In the genomic region with DNA sequence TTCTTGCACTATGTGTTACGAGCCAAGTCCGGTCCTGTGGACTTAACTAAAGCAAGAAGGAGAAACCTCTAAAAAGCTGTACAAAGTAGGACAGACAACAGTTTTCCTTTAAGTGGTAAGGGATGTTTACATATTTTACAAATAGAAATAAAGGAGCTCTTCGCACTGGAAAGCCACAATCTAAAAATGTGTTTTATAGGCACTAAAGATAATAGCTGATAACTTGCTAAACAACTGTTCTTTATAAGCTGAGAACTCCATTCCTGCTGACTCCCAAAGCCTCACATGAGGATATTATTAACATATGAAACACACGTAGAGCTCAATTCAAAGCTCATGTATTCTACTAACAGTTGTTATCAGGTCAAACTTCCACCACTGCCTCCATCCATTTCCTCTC, we compare ENCODE assay signal across 26 cellular contexts.
"Had no signal": no experiment of that assay in that cellular context is flagged by ENCODE, and none has a peak within 500 bp of the region (broad histone marks: within the 10 kb centered on the region; RNA-seq: fewer than 3 reads in every experiment).

No MANE protein-coding gene starts in this region.

- H2AFZ ChIP-seq: neural progenitor cell, parathyroid adenoma had no signal

- H3K27ac ChIP-seq: coronary artery, gastrocnemius medialis, neural progenitor cell, parathyroid adenoma, right lobe of liver, suprapubic skin, transverse colon, upper lobe of right lung, uterus had no signal

- H3K9ac ChIP-seq: neural progenitor cell, parathyroid adenoma had no signal

- ATAC-seq: gastrocnemius medialis; left lobe of liver; naive thymus-derived CD4-positive, alpha-beta T cell; right lobe of liver; stimulated activated naive CD8-positive, alpha-beta T cell treated with anti-CD3 and anti-CD28 coated beads, Interleukin-15, amount 100 ng/mL, for 72 hours; upper lobe of right lung had no signal

- H3K27me3 ChIP-seq: gastrocnemius medialis, neural progenitor cell, right lobe of liver, suprapubic skin, transverse colon, upper lobe of right lung, uterus had no signal

- DNase-seq: dermis blood vessel endothelial cell; effector memory CD4-positive, alpha-beta T cell; foreskin fibroblast; gastrocnemius medialis; head of caudate nucleus; mesendoderm; midbrain; naive thymus-derived CD4-positive, alpha-beta T cell; right lobe of liver; small intestine; stimulated activated CD4-positive, alpha-beta T cell treated with anti-CD3 and anti-CD28 coated beads, Interleukin-12 subunit alpha, Interleukin-12 subunit beta, amount 100 ng/mL, for 4 hours; stimulated activated CD4-positive, alpha-beta T cell treated with anti-CD3 and anti-CD28 coated beads, Interleukin-1b, Interleukin-23, amount 100 ng/mL, for 48 hours; stimulated activated CD4-positive, alpha-beta T cell treated with anti-CD3 and anti-CD28 coated beads, Interleukin-4, amount 100 ng/mL, for 1 hour; stimulated activated CD8-positive, alpha-beta memory T cell treated with anti-CD3 and anti-CD28 coated beads, Interleukin-4, amount 100 ng/mL, for 48 hours; stimulated activated naive CD4-positive, alpha-beta T cell; stimulated activated naive CD8-positive, alpha-beta T cell treated with anti-CD3 and anti-CD28 coated beads, Interleukin-15, amount 100 ng/mL, for 72 hours; transverse colon; upper lobe of right lung; uterus had no signal

- H3K4me1 Mint-ChIP-seq: neural progenitor cell had no signal

- H3K79me2 ChIP-seq: parathyroid adenoma had no signal

- H3K36me3 ChIP-seq: gastrocnemius medialis, neural progenitor cell, right lobe of liver, suprapubic skin, transverse colon, upper lobe of right lung, uterus had no signal

- H3K27me3 Mint-ChIP-seq: naive thymus-derived CD4-positive, alpha-beta T cell; progenitor cell of endocrine pancreas; stimulated activated naive CD8-positive, alpha-beta T cell treated with anti-CD3 and anti-CD28 coated beads, Interleukin-15, amount 100 ng/mL, for 72 hours had no signal

- H3K4me2 ChIP-seq: neural progenitor cell had no signal

- H3K4me3 ChIP-seq: coronary artery, gastrocnemius medialis, neural progenitor cell, right lobe of liver, suprapubic skin, transverse colon, upper lobe of right lung, uterus had no signal

- H3K9me3 ChIP-seq: gastrocnemius medialis, right lobe of liver, suprapubic skin, transverse colon, upper lobe of right lung, uterus had no signal

- H3K36me3 Mint-ChIP-seq: neural progenitor cell had no signal

- H3K4me3 Mint-ChIP-seq: nephron; neural progenitor cell; stimulated activated naive CD8-positive, alpha-beta T cell treated with anti-CD3 and anti-CD28 coated beads, Interleukin-15, amount 100 ng/mL, for 72 hours had no signal

- H3K4me1 ChIP-seq: neural progenitor cell, parathyroid adenoma, right lobe of liver, suprapubic skin, uterus had no signal

- H3K27ac Mint-ChIP-seq: nephron; neural progenitor cell; progenitor cell of endocrine pancreas; stimulated activated naive CD8-positive, alpha-beta T cell treated with anti-CD3 and anti-CD28 coated beads, Interleukin-15, amount 100 ng/mL, for 72 hours had no signal
